In the genomic region with DNA sequence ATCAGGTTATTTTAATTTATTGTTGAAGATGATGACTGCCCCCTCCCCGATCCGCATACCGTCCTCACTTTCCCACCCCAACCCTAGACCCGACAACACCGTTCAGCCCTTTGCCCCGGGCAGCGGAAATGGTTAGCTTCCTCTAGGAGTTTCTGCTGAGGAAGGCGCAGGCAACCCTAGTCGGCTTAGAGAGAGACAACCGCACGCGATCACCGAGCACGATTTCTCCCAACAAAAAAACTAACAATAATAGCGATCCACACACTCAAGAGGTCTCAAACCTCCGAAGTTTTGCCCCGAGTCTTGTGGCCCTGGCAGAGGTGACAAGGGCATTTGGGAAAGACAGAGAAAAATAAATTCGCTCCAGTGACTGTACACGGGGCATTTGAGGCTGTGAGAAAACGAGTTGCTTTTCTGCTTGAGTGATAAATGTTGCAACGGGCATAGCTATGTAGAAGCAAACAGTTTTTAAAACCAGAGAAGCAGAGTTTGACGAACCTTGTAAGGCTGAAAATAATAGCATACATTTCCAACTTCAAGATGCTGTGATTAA, we compare ENCODE assay signal across 14 cellular contexts. TPM values are rescaled to one million over a fixed set of nuclear protein-coding genes. Genes with fewer than 3 reads are reported as not detected.
DNase-seq lines count a peak whose midpoint lies in the region; ATAC-seq and TF ChIP-seq lines count a peak whose summit lies in the region.
"Had no signal": no experiment of that assay in that cellular context is flagged by ENCODE, and none has a peak within 500 bp of the region (broad histone marks: within the 10 kb centered on the region; RNA-seq: fewer than 3 reads in every experiment).

No MANE protein-coding gene starts in this region.

- dilution Hi-C loops in mammary epithelial cell (cut with HindIII; ENCODE audit: low sequenced_read_pairs): no loop called here

- H4K20me1 ChIP-seq in GM23338 (replicated peaks; ENCODE audit: insufficient read depth) (no peaks in the 10 kb centered on the region), neural cell (ENCODE audit: insufficient read depth) (no peaks in the 10 kb centered on the region), mammary epithelial cell (ENCODE audit: insufficient read depth, low read length) (no peaks in the 10 kb centered on the region)

- H3F3A ChIP-seq in GM23338 (replicated peaks; ENCODE audit: low read depth): peaks cover 20% of the 10 kb centered on the region
- H3F3A ChIP-seq in neural cell (ENCODE audit: insufficient read depth, low read length, poor library complexity, severe bottlenecking): no peaks in the 10 kb centered on the region

- peak overlapping the region; percentile 55 for H3K4me3 Mint-ChIP-seq in GM23338
- peak overlapping the region; percentile 24 to 69 (median 55) for H3K4me3 Mint-ChIP-seq in brain
- H3K4me3 Mint-ChIP-seq: activated naive CD4-positive, alpha-beta T cell treated with anti-CD3 and anti-CD28 coated beads, Interleukin-2, amount 50 U/mL, for 24 hours had no signal

- H3K36me3 Mint-ChIP-seq in GM23338 (ENCODE audit: low read depth) (no peaks in the 10 kb centered on the region), brain (peaks cover 8% of the 10 kb centered on the region)
- H3K36me3 Mint-ChIP-seq: activated naive CD4-positive, alpha-beta T cell treated with anti-CD3 and anti-CD28 coated beads, Interleukin-2, amount 50 U/mL, for 24 hours had no signal

- H2AFZ ChIP-seq in GM23338: no peak overlapping the region
- H2AFZ ChIP-seq in neural cell (ENCODE audit: low read depth, low read length): no peak overlapping the region
- H2AFZ ChIP-seq in mammary epithelial cell (ENCODE audit: low read depth, low read length): no peak overlapping the region

- no TSS peak for BruUV-seq in mammary epithelial cell (replicated peaks; lab: Mats Ljungman, UMichigan)

- intact Hi-C loops in mammary epithelial cell (cut with micrococcal nuclease): no loop called here

- H3K4me3 ChIP-seq in GM23338: peak overlapping the region; percentile 66
- peak overlapping the region; percentile 37 for H3K4me3 ChIP-seq in neural cell (ENCODE audit: low read length)
- no peak overlapping the region for H3K4me3 ChIP-seq in BE2C (ENCODE audit: low read depth, low read length)
- H3K4me3 ChIP-seq in mammary epithelial cell (replicated peaks in 1 of 3; ENCODE audit: insufficient read depth in 1 of 3, low read depth in 2 of 3, low read length in 3 of 3): no peak overlapping the region

- WGBS in mammary epithelial cell (ENCODE audit: low coverage, missing lambda C conversion rate): 26% methylated on average over 22 of the region's 22 CpGs

- H3K27me3 ChIP-seq in GM23338 (ENCODE audit: insufficient read depth) (peaks cover 100% of the 10 kb centered on the region), neural cell (ENCODE audit: insufficient read depth, low read depth, low read length) (peaks cover 97% of the 10 kb centered on the region), BE2C (peaks cover 7% of the 10 kb centered on the region), mammary epithelial cell (ENCODE audit: insufficient read depth, low read length) (peaks cover 54% of the 10 kb centered on the region)

- H3K9me3 Mint-ChIP-seq in GM23338 (no peaks in the 10 kb centered on the region), brain (peaks cover 0 to 8% (median 0%) of the 10 kb centered on the region in 5 experiments)
- H3K9me3 Mint-ChIP-seq: activated naive CD4-positive, alpha-beta T cell treated with anti-CD3 and anti-CD28 coated beads, Interleukin-2, amount 50 U/mL, for 24 hours had no signal

- peak; percentile 9 for DNase-seq in GF-D8 (lab: John Stamatoyannopoulos, UW)
- peak; percentile 78 for DNase-seq in GM23338 (ENCODE audit: low spot score)
- no peak for DNase-seq in BE2C
- no peak for DNase-seq in NCI-H2227 (lab: John Stamatoyannopoulos, UW; ENCODE audit: unreplicated experiment)
- no peak for DNase-seq in mammary epithelial cell
- DNase-seq: activated CD4-positive, CD25-positive, alpha-beta regulatory T cell; NCI-H446; occipital lobe; stimulated activated naive CD4-positive, alpha-beta T cell had no signal

- in situ Hi-C loops in mammary epithelial cell (cut with MboI; ENCODE audit: low sequenced_read_pairs in 2 of 2): loop anchor here in 1 of 2 donors (25.0 kb wide), 1 partner anchor 893 kb away; no protein-coding TSS in a partner anchor

- H3K9me2 ChIP-seq in GM23338 (ENCODE audit: insufficient read depth) (no peaks in the 10 kb centered on the region), neural cell (ENCODE audit: insufficient read depth, low read length) (no peaks in the 10 kb centered on the region)

- CTCF ChIA-PET in mammary epithelial cell (lab: Charles Lee; ENCODE audit: low non-redundant PET): no interaction called here

- H3K4me1 Mint-ChIP-seq in GM23338 (peaks cover 67% of the 10 kb centered on the region), brain (peaks cover 45% of the 10 kb centered on the region)

- H3K9ac ChIP-seq in neural cell (ENCODE audit: low read length) (peak overlapping the region; percentile 20), mammary epithelial cell (ENCODE audit: insufficient read depth, low read length) (no peak overlapping the region)

- no peak for TF ChIP-seq EP300 in neural cell (conservative IDR thresholded peaks at IDR 0.05; ENCODE audit: poor library complexity, severe bottlenecking)

- TF ChIP-seq CTCF in GM23338 (conservative IDR thresholded peaks at IDR 0.05; ENCODE audit: low read depth in 2 of 2) (no peak), brain (conservative IDR thresholded peaks at IDR 0.05) (no peak), neural cell (IDR thresholded peaks at IDR 0.05; ENCODE audit: poor library complexity, severe bottlenecking) (no peak), BE2C (IDR thresholded peaks at IDR 0.05; ENCODE audit: low read depth, low read length) (no peak), mammary epithelial cell (conservative IDR thresholded peaks at IDR 0.05 in 1 of 2, IDR thresholded peaks at IDR 0.05 in 1 of 2; ENCODE audit: extremely low read depth in 1 of 2, insufficient read depth in 1 of 2, low read depth in 1 of 2, low read length in 2 of 2) (no peak)

- H3K79me2 ChIP-seq in GM23338 (replicated peaks; ENCODE audit: insufficient read depth) (no peaks in the 10 kb centered on the region), neural cell (replicated peaks; ENCODE audit: insufficient read depth, low read length) (peaks cover 82% of the 10 kb centered on the region), mammary epithelial cell (ENCODE audit: insufficient read depth, low read length) (no peaks in the 10 kb centered on the region)

- H3K27me3 Mint-ChIP-seq in GM23338 (ENCODE audit: insufficient read depth, low read depth, poor library complexity) (peaks cover 95% of the 10 kb centered on the region), brain (peaks cover 90% of the 10 kb centered on the region)

- H3K4me2 ChIP-seq in GM23338: peak overlapping the region; percentile 94
- H3K4me2 ChIP-seq in neural cell (ENCODE audit: low read length): no peak overlapping the region
- no peak overlapping the region for H3K4me2 ChIP-seq in mammary epithelial cell (ENCODE audit: insufficient read depth, low read depth, low read length)

- peak; percentile 1; the same call in 1 of the 3 replicates for ATAC-seq in GM23338

- no peaks in the 10 kb centered on the region for H3K9me3 ChIP-seq in neural cell (ENCODE audit: low read length)
- H3K9me3 ChIP-seq in BE2C: no peaks in the 10 kb centered on the region
- no peaks in the 10 kb centered on the region for H3K9me3 ChIP-seq in mammary epithelial cell (replicated peaks; ENCODE audit: insufficient read depth, low read length)
- H3K9me3 ChIP-seq: Caco-2 had no signal

- no peak overlapping the region for H3K27ac ChIP-seq in GM23338 (ENCODE audit: low read depth)
- no peak overlapping the region for H3K27ac ChIP-seq in neural cell (ENCODE audit: low read length)
- H3K27ac ChIP-seq in mammary epithelial cell (ENCODE audit: insufficient read depth, low read depth, low read length): no peak overlapping the region

- TF ChIP-seq RAD21 in neural cell (conservative IDR thresholded peaks at IDR 0.05): no peak

- peaks cover 74% of the 10 kb centered on the region for H3K4me1 ChIP-seq in GM23338 (ENCODE audit: insufficient read depth)
- H3K4me1 ChIP-seq in BE2C: no peaks in the 10 kb centered on the region
- peaks cover 2% of the 10 kb centered on the region for H3K4me1 ChIP-seq in mammary epithelial cell (ENCODE audit: insufficient read depth, low read length)

- H3K27ac Mint-ChIP-seq in GM23338: no peak overlapping the region
- H3K27ac Mint-ChIP-seq in brain: peak overlapping the region in 1 of 5 experiments; percentile 78
- H3K27ac Mint-ChIP-seq: activated naive CD4-positive, alpha-beta T cell treated with anti-CD3 and anti-CD28 coated beads, Interleukin-2, amount 50 U/mL, for 24 hours had no signal

- H3K36me3 ChIP-seq in GM23338 (ENCODE audit: insufficient read depth) (no peaks in the 10 kb centered on the region), neural cell (ENCODE audit: insufficient read depth, low read length) (no peaks in the 10 kb centered on the region), BE2C (no peaks in the 10 kb centered on the region), mammary epithelial cell (ENCODE audit: insufficient read depth, low read length) (no peaks in the 10 kb centered on the region)

TF ChIP-seq in GM23338, 12 proteins besides CTCF, POLR2A, EP300 and RAD21 (continues in another document):
- TF ChIP-seq ZNF114 (CRISPR knock-in tag; IDR thresholded peaks at IDR 0.05): no peak
- peak; percentile 82 for TF ChIP-seq EZH2 (IDR thresholded peaks at IDR 0.05; ENCODE audit: low read depth, unreplicated experiment)

TF ChIP-seq in neural cell, 6 proteins besides CTCF, POLR2A, EP300 and RAD21:
- TF ChIP-seq SMC3 (conservative IDR thresholded peaks at IDR 0.05; ENCODE audit: poor library complexity): no peak
- no peak for TF ChIP-seq TAF1 (IDR thresholded peaks at IDR 0.05; ENCODE audit: low read depth)
- no peak for TF ChIP-seq POLR2AphosphoS5 (IDR thresholded peaks at IDR 0.05)
TF ChIP-seq in neural cell: peak in this region for 0.

RNA-seq across cellular contexts. Expression of gene SIX3, which starts 11.2 kb away (rescaled TPM):
- total RNA-seq in GM23338 (2014; rRNA removed; shearing (Covaris generic)): 0.28 TPM in 1 of 2 replicates, not detected in the other
- 0.21 and 0.37 TPM in 2 replicates for polyA plus RNA-seq in GM23338 (2016; fragmentation: Nextera tagmentation; extraction: Ambion mirVana)
- 30.9 TPM for polyA plus RNA-seq in brain (ENCODE audit: insufficient read depth, low read depth, low replicate concordance)
- polyA plus RNA-seq in neural cell: 8.7 and 9.8 TPM in 2 replicates
- 11.2 and 13.8 TPM in 2 replicates for polyA minus RNA-seq in neural cell
- polyA plus RNA-seq in BE2C (2012; ENCODE audit: insufficient read depth, insufficient read length, low read depth): 30.4 TPM
- not detected for total RNA-seq in mammary epithelial cell
- not detected for polyA plus RNA-seq in mammary epithelial cell
- not detected for polyA minus RNA-seq in mammary epithelial cell
- total RNA-seq: Caco-2, fibroblast of villous mesenchyme, occipital lobe had no signal

Comparison
In these comparisons a context has a peak if more than half of its experiments do, and no peak if none do; other contexts are left out.
1. DNase-seq: peak in GF-D8 (single experiment) and GM23338 (single experiment); none in BE2C (single experiment), NCI-H2227 (single experiment) and mammary epithelial cell (single experiment).
2. H3K4me3 ChIP-seq: peak in GM23338 (single experiment) and neural cell (single experiment); none in BE2C (single experiment) and mammary epithelial cell (0 of 3).